ENCODE assay signal across 12 cellular contexts in the genomic region with DNA sequence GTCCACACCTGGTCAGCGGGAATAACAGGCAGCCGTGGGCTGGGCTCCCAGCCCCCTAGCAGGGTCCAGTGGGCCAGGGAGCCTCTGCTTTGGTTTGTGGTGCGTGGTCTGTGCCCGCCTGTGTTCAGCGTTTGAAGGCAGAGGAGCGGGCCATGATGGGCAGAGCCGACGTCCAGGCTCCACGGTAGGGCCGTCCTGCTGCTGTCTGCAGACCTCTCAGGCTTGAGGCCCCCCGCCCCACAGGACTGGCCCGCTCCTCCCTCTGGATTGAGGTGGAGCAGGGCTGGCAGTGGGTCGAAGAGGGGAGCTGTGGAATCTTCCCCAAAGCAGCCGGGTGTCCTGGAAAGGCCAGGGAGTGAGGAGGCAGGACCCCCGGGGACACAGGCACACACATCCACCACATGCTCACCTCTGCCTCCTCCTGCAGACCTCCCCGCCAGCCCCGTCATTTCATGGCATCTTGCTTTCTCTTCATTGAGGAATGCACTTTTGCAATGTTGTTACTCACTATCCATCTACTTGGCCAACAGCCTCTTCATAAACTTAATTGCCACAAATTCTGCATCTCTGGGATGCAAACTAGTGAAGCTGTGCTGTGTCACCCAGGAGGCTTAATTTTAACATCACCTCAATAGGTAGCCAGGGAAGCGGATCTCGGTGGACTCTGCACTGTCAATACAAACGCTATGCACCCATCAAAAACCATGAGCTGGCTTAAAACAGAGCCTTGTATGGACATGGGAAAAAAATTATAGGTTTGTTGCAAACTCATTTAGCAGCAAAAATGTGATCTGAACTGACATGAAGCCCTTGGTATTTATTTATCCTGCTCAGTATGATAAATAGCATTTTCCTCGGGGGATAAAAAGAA.
DNase-seq lines count a peak whose midpoint lies in the region; ATAC-seq and TF ChIP-seq lines count a peak whose summit lies in the region.
"Had no signal": no experiment of that assay in that cellular context is flagged by ENCODE, and none has a peak within 500 bp of the region (broad histone marks: within the 10 kb centered on the region; RNA-seq: fewer than 3 reads in every experiment).

No MANE protein-coding gene starts in this region.

- no peaks in the 10 kb centered on the region for H3K9me3 Mint-ChIP-seq in stimulated activated naive CD8-positive, alpha-beta T cell treated with anti-CD3 and anti-CD28 coated beads, Interleukin-15, Interleukin-2, amounts not matched to agents 100 ng/mL and 50 ng/mL, for 24 hours
- H3K9me3 Mint-ChIP-seq in stimulated activated naive CD8-positive, alpha-beta T cell treated with anti-CD3 and anti-CD28 coated beads, Interleukin-15, amount 100 ng/mL, for 72 hours = no peaks in the 10 kb centered on the region
- H3K9me3 Mint-ChIP-seq: activated CD4-positive, alpha-beta memory T cell treated with anti-CD3 and anti-CD28 coated beads, Interleukin-2, amount 10 ng/mL, durations not matched to agents 7 days and 5 days had no signal

- no peaks in the 10 kb centered on the region for H3K9me3 ChIP-seq in mucosa of rectum (ENCODE audit: control insufficient read depth in 2 of 2, low read length in 2 of 2)
- no peaks in the 10 kb centered on the region for H3K9me3 ChIP-seq in uterus

- no peak overlapping the region for H3K4me3 Mint-ChIP-seq in stimulated activated naive CD8-positive, alpha-beta T cell treated with anti-CD3 and anti-CD28 coated beads, Interleukin-15, Interleukin-2, amounts not matched to agents 100 ng/mL and 50 ng/mL, for 24 hours
- no peak overlapping the region for H3K4me3 Mint-ChIP-seq in stimulated activated naive CD8-positive, alpha-beta T cell treated with anti-CD3 and anti-CD28 coated beads, Interleukin-15, amount 100 ng/mL, for 72 hours
- H3K4me3 Mint-ChIP-seq: activated CD4-positive, alpha-beta memory T cell treated with anti-CD3 and anti-CD28 coated beads, Interleukin-2, amount 10 ng/mL, durations not matched to agents 7 days and 5 days had no signal

- H3K36me3 Mint-ChIP-seq in stimulated activated naive CD8-positive, alpha-beta T cell treated with anti-CD3 and anti-CD28 coated beads, Interleukin-15, Interleukin-2, amounts not matched to agents 100 ng/mL and 50 ng/mL, for 24 hours (ENCODE audit: low read depth) = peaks cover 3% of the 10 kb centered on the region

- TF ChIP-seq CTCF in uterus (IDR thresholded peaks at IDR 0.05) = no peak

- H3K27me3 Mint-ChIP-seq in stimulated activated naive CD8-positive, alpha-beta T cell treated with anti-CD3 and anti-CD28 coated beads, Interleukin-15, Interleukin-2, amounts not matched to agents 100 ng/mL and 50 ng/mL, for 24 hours = no peaks in the 10 kb centered on the region
- no peaks in the 10 kb centered on the region for H3K27me3 Mint-ChIP-seq in stimulated activated naive CD8-positive, alpha-beta T cell treated with anti-CD3 and anti-CD28 coated beads, Interleukin-15, amount 100 ng/mL, for 72 hours

- peak overlapping the region in 1 of 2 donors; percentile 45 for H3K9ac ChIP-seq in mucosa of rectum (ENCODE audit: low read depth in 1 of 2, low read length in 2 of 2)

- H3K4me1 ChIP-seq in mucosa of rectum (ENCODE audit: control insufficient read depth in 2 of 2, insufficient read depth in 2 of 2, low read length in 2 of 2) (peaks cover 29 to 32% of the 10 kb centered on the region in 2 donors), uterus (peaks cover 0 to 7% of the 10 kb centered on the region in 2 donors)

- intact Hi-C loops in uterus (cut with DNase I; ENCODE audit: low total_unique reads) = no loop called here

- H3K4me3 ChIP-seq in mucosa of rectum (ENCODE audit: low read length in 2 of 2) (no peak overlapping the region), uterus (no peak overlapping the region)

- H3K27ac Mint-ChIP-seq in stimulated activated naive CD8-positive, alpha-beta T cell treated with anti-CD3 and anti-CD28 coated beads, Interleukin-15, Interleukin-2, amounts not matched to agents 100 ng/mL and 50 ng/mL, for 24 hours = peak overlapping the region; percentile 73
- peak overlapping the region in 1 of 2 donors; percentile 77 for H3K27ac Mint-ChIP-seq in stimulated activated naive CD8-positive, alpha-beta T cell treated with anti-CD3 and anti-CD28 coated beads, Interleukin-15, amount 100 ng/mL, for 72 hours

- ATAC-seq in stimulated activated naive CD8-positive, alpha-beta T cell treated with anti-CD3 and anti-CD28 coated beads, Interleukin-15, amount 100 ng/mL, for 72 hours = no peak
- no peak for ATAC-seq in GM18909 (IDR thresholded peaks at IDR 0.05; ENCODE audit: poor library complexity, unreplicated experiment)

- TF ChIP-seq POLR2A in uterus (IDR thresholded peaks at IDR 0.05) = no peak

- H3K36me3 ChIP-seq in mucosa of rectum (ENCODE audit: control insufficient read depth in 2 of 2, insufficient read depth in 2 of 2, low read length in 2 of 2) (peaks cover 21 to 35% of the 10 kb centered on the region in 2 donors), uterus (no peaks in the 10 kb centered on the region)

- H3K27ac ChIP-seq in cingulate gyrus (ENCODE audit: low read depth, low read length) (peak overlapping the region; percentile 83), mucosa of rectum (ENCODE audit: low read depth in 2 of 2, low read length in 2 of 2) (peak overlapping the region; percentile 89 to 95), uterus (peak overlapping the region; percentile 60 to 66)

- H3K4me1 Mint-ChIP-seq in stimulated activated naive CD8-positive, alpha-beta T cell treated with anti-CD3 and anti-CD28 coated beads, Interleukin-15, Interleukin-2, amounts not matched to agents 100 ng/mL and 50 ng/mL, for 24 hours (ENCODE audit: low read depth) = peaks cover 39% of the 10 kb centered on the region
- H3K4me1 Mint-ChIP-seq in stimulated activated naive CD8-positive, alpha-beta T cell treated with anti-CD3 and anti-CD28 coated beads, Interleukin-15, amount 100 ng/mL, for 72 hours = peaks cover 50% of the 10 kb centered on the region

- DNase-seq in stimulated activated naive CD8-positive, alpha-beta T cell treated with anti-CD3 and anti-CD28 coated beads, Interleukin-15, amount 100 ng/mL, for 72 hours = no peak
- DNase-seq in uterus (no peak), DMS 273 treated with DMSO at 0.1 percent for 48 hours (lab: John Stamatoyannopoulos, UW) (no peak), foreskin melanocyte (no peak)
- DNase-seq: activated CD4-positive, alpha-beta memory T cell treated with anti-CD3 and anti-CD28 coated beads, Interleukin-2, amount 10 ng/mL, durations not matched to agents 7 days and 5 days; amygdala; C1 segment of cervical spinal cord; NCI-H1436 had no signal

- H3K27me3 ChIP-seq in mucosa of rectum (ENCODE audit: control insufficient read depth in 2 of 2, insufficient read depth in 2 of 2, low read length in 2 of 2) (no peaks in the 10 kb centered on the region), uterus (no peaks in the 10 kb centered on the region)
